ENCODE assay signal across 24 cellular contexts in the genomic region with DNA sequence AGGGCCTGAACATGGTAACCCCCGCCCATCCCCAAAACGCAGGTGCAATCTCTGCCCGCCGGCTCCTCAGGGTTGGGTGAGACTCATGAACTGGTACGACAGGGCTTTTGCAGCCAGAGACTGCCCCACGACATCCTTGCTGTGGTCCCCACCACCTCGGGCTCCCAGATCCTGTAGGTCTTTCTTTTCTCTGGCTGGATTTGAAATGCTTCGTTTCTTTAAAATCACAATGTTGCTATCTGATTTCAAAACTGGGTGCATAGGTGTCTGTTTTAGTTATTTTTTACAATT. TPM values are rescaled to one million over a fixed set of nuclear protein-coding genes. Genes with fewer than 3 reads are reported as not detected.
"Had no signal": no experiment of that assay in that cellular context is flagged by ENCODE, and none has a peak within 500 bp of the region (broad histone marks: within the 10 kb centered on the region; RNA-seq: fewer than 3 reads in every experiment).

No MANE protein-coding gene starts in this region.

- ATAC-seq: Panc1, PC-3 had no signal

- DNase-seq: KBM-7, MV-4-11, NCI-H1048, NCI-H1105, NCI-H1417, NCI-H1694 treated with DMSO at 0.1 percent for 48 hours, NCI-H2029, NCI-H2081 treated with DMSO at 0.1 percent for 48 hours, NCI-H2171, NCI-H226, NCI-H446, NCI-H510A, NCI-H524 treated with DMSO at 0.1 percent for 48 hours, NCI-H69, NCI-H774, PC-3, SHP77, SK-N-SH, SW 1271 had no signal

- H3K9me3 ChIP-seq: SK-N-SH had no signal

RNA-seq across cellular contexts. Expression of a gene that starts 21.9 kb away (rescaled TPM):
- total RNA-seq: MCF 10A, PC-3, RPMI7951, SK-MEL-5 had no signal

RNA-seq across cellular contexts. Expression of a gene that starts 52.0 kb away (rescaled TPM):
- total RNA-seq: LHCN-M2, MCF 10A, RPMI7951, SK-MEL-5 had no signal
- polyA plus RNA-seq: SK-N-SH had no signal
